Comparison of ENCODE assay signal across 1 cellular context in the genomic region with DNA sequence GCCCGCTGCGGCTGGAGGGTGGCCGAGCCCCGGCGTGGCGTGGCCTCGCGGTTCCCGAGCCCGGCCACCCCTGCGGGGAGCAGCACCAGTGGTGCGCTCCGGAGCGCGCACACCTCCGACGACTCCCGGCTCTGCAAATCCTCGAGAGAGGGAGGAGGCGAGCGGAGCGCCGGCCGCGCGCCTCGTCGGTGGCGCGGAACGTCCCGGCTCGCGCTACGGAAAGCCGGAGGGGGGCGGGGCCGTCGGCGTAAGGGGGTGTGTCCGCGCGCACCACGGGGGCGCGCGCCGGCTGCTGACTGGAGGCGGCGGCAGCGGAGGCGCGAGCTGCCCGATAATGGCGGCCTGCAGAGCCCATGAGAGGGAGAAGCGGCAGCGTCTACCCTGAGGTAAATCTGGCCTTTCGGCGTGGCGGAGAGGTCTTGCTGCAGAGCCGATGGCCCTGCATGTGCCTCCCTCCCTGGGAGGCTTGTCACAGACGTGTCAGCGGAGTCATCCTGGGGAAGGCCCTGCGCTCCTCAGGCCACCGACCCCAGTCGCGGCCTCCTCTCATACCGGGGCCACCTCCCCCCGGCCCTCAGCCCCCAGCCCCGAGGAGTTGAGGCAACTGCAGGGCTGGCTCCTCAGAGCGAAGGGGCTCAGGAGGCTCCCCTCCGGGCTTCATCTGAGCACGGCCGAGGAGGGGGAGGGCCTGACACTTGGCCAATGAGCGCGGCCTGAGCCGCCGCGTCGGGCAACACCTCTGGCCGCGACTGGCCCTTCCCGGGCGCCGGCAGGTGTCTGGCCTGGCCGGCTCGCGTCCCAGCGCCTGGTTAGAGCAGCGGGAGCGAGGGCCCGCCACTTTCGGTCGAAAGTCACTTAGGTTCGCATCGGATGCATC.
TF ChIP-seq lines count a peak whose summit lies in the region.

A gene (plus strand): TSS at position 295 of the 877 bp plus-strand sequence. CDS start 2,485 bp downstream, outside the sequence.

TF ChIP-seq in K562, 482 proteins besides CTCF, POLR2A, EP300 and RAD21 (continued from another document and continues in another):
- TF ChIP-seq, protein P1, sequence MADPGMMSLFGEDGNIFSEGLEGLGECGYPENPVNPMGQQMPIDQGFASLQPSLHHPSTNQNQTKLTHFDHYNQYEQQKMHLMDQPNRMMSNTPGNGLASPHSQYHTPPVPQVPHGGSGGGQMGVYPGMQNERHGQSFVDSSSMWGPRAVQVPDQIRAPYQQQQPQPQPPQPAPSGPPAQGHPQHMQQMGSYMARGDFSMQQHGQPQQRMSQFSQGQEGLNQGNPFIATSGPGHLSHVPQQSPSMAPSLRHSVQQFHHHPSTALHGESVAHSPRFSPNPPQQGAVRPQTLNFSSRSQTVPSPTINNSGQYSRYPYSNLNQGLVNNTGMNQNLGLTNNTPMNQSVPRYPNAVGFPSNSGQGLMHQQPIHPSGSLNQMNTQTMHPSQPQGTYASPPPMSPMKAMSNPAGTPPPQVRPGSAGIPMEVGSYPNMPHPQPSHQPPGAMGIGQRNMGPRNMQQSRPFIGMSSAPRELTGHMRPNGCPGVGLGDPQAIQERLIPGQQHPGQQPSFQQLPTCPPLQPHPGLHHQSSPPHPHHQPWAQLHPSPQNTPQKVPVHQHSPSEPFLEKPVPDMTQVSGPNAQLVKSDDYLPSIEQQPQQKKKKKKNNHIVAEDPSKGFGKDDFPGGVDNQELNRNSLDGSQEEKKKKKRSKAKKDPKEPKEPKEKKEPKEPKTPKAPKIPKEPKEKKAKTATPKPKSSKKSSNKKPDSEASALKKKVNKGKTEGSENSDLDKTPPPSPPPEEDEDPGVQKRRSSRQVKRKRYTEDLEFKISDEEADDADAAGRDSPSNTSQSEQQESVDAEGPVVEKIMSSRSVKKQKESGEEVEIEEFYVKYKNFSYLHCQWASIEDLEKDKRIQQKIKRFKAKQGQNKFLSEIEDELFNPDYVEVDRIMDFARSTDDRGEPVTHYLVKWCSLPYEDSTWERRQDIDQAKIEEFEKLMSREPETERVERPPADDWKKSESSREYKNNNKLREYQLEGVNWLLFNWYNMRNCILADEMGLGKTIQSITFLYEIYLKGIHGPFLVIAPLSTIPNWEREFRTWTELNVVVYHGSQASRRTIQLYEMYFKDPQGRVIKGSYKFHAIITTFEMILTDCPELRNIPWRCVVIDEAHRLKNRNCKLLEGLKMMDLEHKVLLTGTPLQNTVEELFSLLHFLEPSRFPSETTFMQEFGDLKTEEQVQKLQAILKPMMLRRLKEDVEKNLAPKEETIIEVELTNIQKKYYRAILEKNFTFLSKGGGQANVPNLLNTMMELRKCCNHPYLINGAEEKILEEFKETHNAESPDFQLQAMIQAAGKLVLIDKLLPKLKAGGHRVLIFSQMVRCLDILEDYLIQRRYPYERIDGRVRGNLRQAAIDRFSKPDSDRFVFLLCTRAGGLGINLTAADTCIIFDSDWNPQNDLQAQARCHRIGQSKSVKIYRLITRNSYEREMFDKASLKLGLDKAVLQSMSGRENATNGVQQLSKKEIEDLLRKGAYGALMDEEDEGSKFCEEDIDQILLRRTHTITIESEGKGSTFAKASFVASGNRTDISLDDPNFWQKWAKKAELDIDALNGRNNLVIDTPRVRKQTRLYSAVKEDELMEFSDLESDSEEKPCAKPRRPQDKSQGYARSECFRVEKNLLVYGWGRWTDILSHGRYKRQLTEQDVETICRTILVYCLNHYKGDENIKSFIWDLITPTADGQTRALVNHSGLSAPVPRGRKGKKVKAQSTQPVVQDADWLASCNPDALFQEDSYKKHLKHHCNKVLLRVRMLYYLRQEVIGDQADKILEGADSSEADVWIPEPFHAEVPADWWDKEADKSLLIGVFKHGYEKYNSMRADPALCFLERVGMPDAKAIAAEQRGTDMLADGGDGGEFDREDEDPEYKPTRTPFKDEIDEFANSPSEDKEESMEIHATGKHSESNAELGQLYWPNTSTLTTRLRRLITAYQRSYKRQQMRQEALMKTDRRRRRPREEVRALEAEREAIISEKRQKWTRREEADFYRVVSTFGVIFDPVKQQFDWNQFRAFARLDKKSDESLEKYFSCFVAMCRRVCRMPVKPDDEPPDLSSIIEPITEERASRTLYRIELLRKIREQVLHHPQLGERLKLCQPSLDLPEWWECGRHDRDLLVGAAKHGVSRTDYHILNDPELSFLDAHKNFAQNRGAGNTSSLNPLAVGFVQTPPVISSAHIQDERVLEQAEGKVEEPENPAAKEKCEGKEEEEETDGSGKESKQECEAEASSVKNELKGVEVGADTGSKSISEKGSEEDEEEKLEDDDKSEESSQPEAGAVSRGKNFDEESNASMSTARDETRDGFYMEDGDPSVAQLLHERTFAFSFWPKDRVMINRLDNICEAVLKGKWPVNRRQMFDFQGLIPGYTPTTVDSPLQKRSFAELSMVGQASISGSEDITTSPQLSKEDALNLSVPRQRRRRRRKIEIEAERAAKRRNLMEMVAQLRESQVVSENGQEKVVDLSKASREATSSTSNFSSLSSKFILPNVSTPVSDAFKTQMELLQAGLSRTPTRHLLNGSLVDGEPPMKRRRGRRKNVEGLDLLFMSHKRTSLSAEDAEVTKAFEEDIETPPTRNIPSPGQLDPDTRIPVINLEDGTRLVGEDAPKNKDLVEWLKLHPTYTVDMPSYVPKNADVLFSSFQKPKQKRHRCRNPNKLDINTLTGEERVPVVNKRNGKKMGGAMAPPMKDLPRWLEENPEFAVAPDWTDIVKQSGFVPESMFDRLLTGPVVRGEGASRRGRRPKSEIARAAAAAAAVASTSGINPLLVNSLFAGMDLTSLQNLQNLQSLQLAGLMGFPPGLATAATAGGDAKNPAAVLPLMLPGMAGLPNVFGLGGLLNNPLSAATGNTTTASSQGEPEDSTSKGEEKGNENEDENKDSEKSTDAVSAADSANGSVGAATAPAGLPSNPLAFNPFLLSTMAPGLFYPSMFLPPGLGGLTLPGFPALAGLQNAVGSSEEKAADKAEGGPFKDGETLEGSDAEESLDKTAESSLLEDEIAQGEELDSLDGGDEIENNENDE (IDR thresholded peaks at IDR 0.05; ENCODE audit: low read depth, low read length): no peak
- TF ChIP-seq, protein P2, sequence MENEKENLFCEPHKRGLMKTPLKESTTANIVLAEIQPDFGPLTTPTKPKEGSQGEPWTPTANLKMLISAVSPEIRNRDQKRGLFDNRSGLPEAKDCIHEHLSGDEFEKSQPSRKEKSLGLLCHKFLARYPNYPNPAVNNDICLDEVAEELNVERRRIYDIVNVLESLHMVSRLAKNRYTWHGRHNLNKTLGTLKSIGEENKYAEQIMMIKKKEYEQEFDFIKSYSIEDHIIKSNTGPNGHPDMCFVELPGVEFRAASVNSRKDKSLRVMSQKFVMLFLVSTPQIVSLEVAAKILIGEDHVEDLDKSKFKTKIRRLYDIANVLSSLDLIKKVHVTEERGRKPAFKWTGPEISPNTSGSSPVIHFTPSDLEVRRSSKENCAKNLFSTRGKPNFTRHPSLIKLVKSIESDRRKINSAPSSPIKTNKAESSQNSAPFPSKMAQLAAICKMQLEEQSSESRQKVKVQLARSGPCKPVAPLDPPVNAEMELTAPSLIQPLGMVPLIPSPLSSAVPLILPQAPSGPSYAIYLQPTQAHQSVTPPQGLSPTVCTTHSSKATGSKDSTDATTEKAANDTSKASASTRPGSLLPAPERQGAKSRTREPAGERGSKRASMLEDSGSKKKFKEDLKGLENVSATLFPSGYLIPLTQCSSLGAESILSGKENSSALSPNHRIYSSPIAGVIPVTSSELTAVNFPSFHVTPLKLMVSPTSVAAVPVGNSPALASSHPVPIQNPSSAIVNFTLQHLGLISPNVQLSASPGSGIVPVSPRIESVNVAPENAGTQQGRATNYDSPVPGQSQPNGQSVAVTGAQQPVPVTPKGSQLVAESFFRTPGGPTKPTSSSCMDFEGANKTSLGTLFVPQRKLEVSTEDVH (IDR thresholded peaks at IDR 0.05; ENCODE audit: low read depth, partially characterized antibody): no peak
- no peak for TF ChIP-seq CEBPB (tag; IDR thresholded peaks at IDR 0.05)
- no peak for TF ChIP-seq RUNX1 (IDR thresholded peaks at IDR 0.05; ENCODE audit: low read depth)
- TF ChIP-seq, protein P3, sequence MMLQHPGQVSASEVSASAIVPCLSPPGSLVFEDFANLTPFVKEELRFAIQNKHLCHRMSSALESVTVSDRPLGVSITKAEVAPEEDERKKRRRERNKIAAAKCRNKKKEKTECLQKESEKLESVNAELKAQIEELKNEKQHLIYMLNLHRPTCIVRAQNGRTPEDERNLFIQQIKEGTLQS (IDR thresholded peaks at IDR 0.05): no peak
- TF ChIP-seq, protein P3 (CRISPR knock-in tag; conservative IDR thresholded peaks at IDR 0.05): no peak
- no peak for TF ChIP-seq CC2D1A (IDR thresholded peaks at IDR 0.05)
- TF ChIP-seq ZNF146 (CRISPR knock-in tag; IDR thresholded peaks at IDR 0.05; ENCODE audit: unreplicated experiment): no peak
- TF ChIP-seq NBN (IDR thresholded peaks at IDR 0.05; ENCODE audit: low read depth): no peak
- TF ChIP-seq, protein P4, sequence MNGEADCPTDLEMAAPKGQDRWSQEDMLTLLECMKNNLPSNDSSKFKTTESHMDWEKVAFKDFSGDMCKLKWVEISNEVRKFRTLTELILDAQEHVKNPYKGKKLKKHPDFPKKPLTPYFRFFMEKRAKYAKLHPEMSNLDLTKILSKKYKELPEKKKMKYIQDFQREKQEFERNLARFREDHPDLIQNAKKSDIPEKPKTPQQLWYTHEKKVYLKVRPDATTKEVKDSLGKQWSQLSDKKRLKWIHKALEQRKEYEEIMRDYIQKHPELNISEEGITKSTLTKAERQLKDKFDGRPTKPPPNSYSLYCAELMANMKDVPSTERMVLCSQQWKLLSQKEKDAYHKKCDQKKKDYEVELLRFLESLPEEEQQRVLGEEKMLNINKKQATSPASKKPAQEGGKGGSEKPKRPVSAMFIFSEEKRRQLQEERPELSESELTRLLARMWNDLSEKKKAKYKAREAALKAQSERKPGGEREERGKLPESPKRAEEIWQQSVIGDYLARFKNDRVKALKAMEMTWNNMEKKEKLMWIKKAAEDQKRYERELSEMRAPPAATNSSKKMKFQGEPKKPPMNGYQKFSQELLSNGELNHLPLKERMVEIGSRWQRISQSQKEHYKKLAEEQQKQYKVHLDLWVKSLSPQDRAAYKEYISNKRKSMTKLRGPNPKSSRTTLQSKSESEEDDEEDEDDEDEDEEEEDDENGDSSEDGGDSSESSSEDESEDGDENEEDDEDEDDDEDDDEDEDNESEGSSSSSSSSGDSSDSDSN (IDR thresholded peaks at IDR 0.05; ENCODE audit: borderline replicate concordance in 1 of 2, low read depth in 2 of 2, low read length in 2 of 2): peak; percentile 91 to 98
- no peak for TF ChIP-seq TCFL5 (CRISPR knock-in tag; conservative IDR thresholded peaks at IDR 0.05)
- TF ChIP-seq SMARCA5 (IDR thresholded peaks at IDR 0.05): no peak
- TF ChIP-seq NR1H2 (CRISPR knock-in tag; IDR thresholded peaks at IDR 0.05): no peak
- TF ChIP-seq ZNF232 (CRISPR knock-in tag; IDR thresholded peaks at IDR 0.05): no peak
- TF ChIP-seq, protein P5, sequence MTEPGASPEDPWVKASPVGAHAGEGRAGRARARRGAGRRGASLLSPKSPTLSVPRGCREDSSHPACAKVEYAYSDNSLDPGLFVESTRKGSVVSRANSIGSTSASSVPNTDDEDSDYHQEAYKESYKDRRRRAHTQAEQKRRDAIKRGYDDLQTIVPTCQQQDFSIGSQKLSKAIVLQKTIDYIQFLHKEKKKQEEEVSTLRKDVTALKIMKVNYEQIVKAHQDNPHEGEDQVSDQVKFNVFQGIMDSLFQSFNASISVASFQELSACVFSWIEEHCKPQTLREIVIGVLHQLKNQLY (CRISPR knock-in tag; conservative IDR thresholded peaks at IDR 0.05): no peak
- no peak for TF ChIP-seq XRCC4 (IDR thresholded peaks at IDR 0.05; ENCODE audit: extremely low read depth, insufficient read depth, insufficient read length)
- TF ChIP-seq NR2C2 (CRISPR knock-in tag; IDR thresholded peaks at IDR 0.05): no peak
- peak; percentile 53; the same call in 1 of the 2 replicates for TF ChIP-seq NR2C2 (tag; IDR thresholded peaks at IDR 0.05)
- no peak for TF ChIP-seq MAFK (IDR thresholded peaks at IDR 0.05; ENCODE audit: low read length)
- TF ChIP-seq MYBL2 (IDR thresholded peaks at IDR 0.05; ENCODE audit: low read depth): no peak
- TF ChIP-seq MYBL2 (CRISPR knock-in tag; IDR thresholded peaks at IDR 0.05; ENCODE audit: borderline replicate concordance): no peak
- peak; percentile 40; the same call in 1 of the 2 replicates for TF ChIP-seq ESRRA (IDR thresholded peaks at IDR 0.05; ENCODE audit: borderline replicate concordance, low read depth)
- TF ChIP-seq, protein P6, sequence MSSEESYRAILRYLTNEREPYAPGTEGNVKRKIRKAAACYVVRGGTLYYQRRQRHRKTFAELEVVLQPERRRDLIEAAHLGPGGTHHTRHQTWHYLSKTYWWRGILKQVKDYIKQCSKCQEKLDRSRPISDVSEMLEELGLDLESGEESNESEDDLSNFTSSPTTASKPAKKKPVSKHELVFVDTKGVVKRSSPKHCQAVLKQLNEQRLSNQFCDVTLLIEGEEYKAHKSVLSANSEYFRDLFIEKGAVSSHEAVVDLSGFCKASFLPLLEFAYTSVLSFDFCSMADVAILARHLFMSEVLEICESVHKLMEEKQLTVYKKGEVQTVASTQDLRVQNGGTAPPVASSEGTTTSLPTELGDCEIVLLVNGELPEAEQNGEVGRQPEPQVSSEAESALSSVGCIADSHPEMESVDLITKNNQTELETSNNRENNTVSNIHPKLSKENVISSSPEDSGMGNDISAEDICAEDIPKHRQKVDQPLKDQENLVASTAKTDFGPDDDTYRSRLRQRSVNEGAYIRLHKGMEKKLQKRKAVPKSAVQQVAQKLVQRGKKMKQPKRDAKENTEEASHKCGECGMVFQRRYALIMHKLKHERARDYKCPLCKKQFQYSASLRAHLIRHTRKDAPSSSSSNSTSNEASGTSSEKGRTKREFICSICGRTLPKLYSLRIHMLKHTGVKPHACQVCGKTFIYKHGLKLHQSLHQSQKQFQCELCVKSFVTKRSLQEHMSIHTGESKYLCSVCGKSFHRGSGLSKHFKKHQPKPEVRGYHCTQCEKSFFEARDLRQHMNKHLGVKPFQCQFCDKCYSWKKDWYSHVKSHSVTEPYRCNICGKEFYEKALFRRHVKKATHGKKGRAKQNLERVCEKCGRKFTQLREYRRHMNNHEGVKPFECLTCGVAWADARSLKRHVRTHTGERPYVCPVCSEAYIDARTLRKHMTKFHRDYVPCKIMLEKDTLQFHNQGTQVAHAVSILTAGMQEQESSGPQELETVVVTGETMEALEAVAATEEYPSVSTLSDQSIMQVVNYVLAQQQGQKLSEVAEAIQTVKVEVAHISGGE (CRISPR knock-in tag; IDR thresholded peaks at IDR 0.05): peak in 2 of 3 experiments; percentile 7 to 81; a peak in 2 of 6 replicates
- TF ChIP-seq, protein P7, sequence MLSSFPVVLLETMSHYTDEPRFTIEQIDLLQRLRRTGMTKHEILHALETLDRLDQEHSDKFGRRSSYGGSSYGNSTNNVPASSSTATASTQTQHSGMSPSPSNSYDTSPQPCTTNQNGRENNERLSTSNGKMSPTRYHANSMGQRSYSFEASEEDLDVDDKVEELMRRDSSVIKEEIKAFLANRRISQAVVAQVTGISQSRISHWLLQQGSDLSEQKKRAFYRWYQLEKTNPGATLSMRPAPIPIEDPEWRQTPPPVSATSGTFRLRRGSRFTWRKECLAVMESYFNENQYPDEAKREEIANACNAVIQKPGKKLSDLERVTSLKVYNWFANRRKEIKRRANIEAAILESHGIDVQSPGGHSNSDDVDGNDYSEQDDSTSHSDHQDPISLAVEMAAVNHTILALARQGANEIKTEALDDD (IDR thresholded peaks at IDR 0.05): no peak
- TF ChIP-seq ZNF23 (CRISPR knock-in tag; IDR thresholded peaks at IDR 0.05): no peak
- TF ChIP-seq TGIF2 (CRISPR knock-in tag; IDR thresholded peaks at IDR 0.05): peak; percentile 80
- peak; percentile 64 for TF ChIP-seq SIN3B (IDR thresholded peaks at IDR 0.05; ENCODE audit: low read depth)
